Comparison of ENCODE assay signal across 19 cellular contexts in genomic region chr6:163387317-163387716, GRCh38. TPM values are rescaled to one million over a fixed set of nuclear protein-coding genes. Genes with fewer than 3 reads are reported as not detected.
DNase-seq lines count a peak whose midpoint lies in the region; ATAC-seq, FAIRE-seq and TF ChIP-seq lines count a peak whose summit lies in the region.
"Had no signal": no experiment of that assay in that cellular context is flagged by ENCODE, and none has a peak within 500 bp of the region (broad histone marks: within the 10 kb centered on the region; RNA-seq: fewer than 3 reads in every experiment).

No MANE protein-coding gene starts in this region.

- H4K20me1 ChIP-seq in astrocyte (ENCODE audit: insufficient read depth, low read length) = no peaks in the 10 kb centered on the region

- H3K4me1 Mint-ChIP-seq in HFFc6 (ENCODE audit: low read depth) = peaks cover 40% of the 10 kb centered on the region
- peaks cover 14% of the 10 kb centered on the region for H3K4me1 Mint-ChIP-seq in astrocyte (ENCODE audit: low read depth, unreplicated experiment)

- DNase-seq in HFFc6 = no peak
- DNase-seq in astrocyte (ENCODE audit: low read depth) = no peak
- peak; percentile 14 for DNase-seq in fibroblast of the aortic adventitia (ENCODE audit: low read depth)
- peak; percentile 31 for DNase-seq in myocyte (ENCODE audit: low read depth)
- no peak for DNase-seq in activated CD4-positive, alpha-beta T cell treated with anti-CD3 and anti-CD28 coated beads for 4 hours
- DNase-seq in NCI-H1048 (lab: John Stamatoyannopoulos, UW) = no peak
- DNase-seq in NCI-H128 (lab: John Stamatoyannopoulos, UW; ENCODE audit: unreplicated experiment) = no peak
- DNase-seq: activated CD4-positive, CD25-positive, alpha-beta regulatory T cell; DND-41; effector CD4-positive, alpha-beta T cell; KG1; NCI-H1105; NCI-H2107; NCI-H526 treated with DMSO at 0.1 percent for 48 hours; ovary; PC-3; stimulated activated CD4-positive, alpha-beta T cell treated with anti-CD3 and anti-CD28 coated beads, Interleukin-4, amount 100 ng/mL, for 24 hours had no signal

- H3K4me3 Mint-ChIP-seq in HFFc6 = no peak overlapping the region
- no peak overlapping the region for H3K4me3 Mint-ChIP-seq in astrocyte (ENCODE audit: unreplicated experiment)

- no peak for FAIRE-seq in astrocyte (lab: Jason Lieb, UNC)

- H3K79me2 ChIP-seq in astrocyte (ENCODE audit: insufficient read depth, low read length) = no peaks in the 10 kb centered on the region

- no peak overlapping the region for H3K9ac ChIP-seq in astrocyte (ENCODE audit: low read length)

- H3K9me3 Mint-ChIP-seq in HFFc6 = no peaks in the 10 kb centered on the region; the same call in 1 of the 2 replicates
- no peaks in the 10 kb centered on the region for H3K9me3 Mint-ChIP-seq in astrocyte (ENCODE audit: unreplicated experiment)

- peaks cover 3% of the 10 kb centered on the region for H3K9me3 ChIP-seq in astrocyte (ENCODE audit: insufficient read depth, low read depth, low read length)
- H3K9me3 ChIP-seq: ovary had no signal

- no peaks in the 10 kb centered on the region for H3K27me3 ChIP-seq in astrocyte (ENCODE audit: insufficient read depth, low read length)
- H3K27me3 ChIP-seq: cardiac muscle cell, ovary had no signal

- no peak overlapping the region for H3K27ac ChIP-seq in astrocyte (ENCODE audit: low read depth, low read length)
- H3K27ac ChIP-seq: cardiac muscle cell, ovary had no signal

- H3K36me3 Mint-ChIP-seq in HFFc6 (ENCODE audit: low read depth) (no peaks in the 10 kb centered on the region), astrocyte (ENCODE audit: low read depth, unreplicated experiment) (no peaks in the 10 kb centered on the region)

- peak overlapping the region; percentile 30 for H2AFZ ChIP-seq in astrocyte (ENCODE audit: low read depth, low read length)

- H3K27me3 Mint-ChIP-seq in HFFc6 (ENCODE audit: insufficient read depth) (peaks cover 2% of the 10 kb centered on the region; the same call in 1 of the 2 replicates), astrocyte (ENCODE audit: low read depth, unreplicated experiment) (no peaks in the 10 kb centered on the region)

- ATAC-seq in HG02885 (IDR thresholded peaks at IDR 0.05; ENCODE audit: poor library complexity, unreplicated experiment) = no peak
- ATAC-seq: PC-3 had no signal

- no peak overlapping the region for H3K4me3 ChIP-seq in astrocyte (ENCODE audit: insufficient read depth, low read depth, low read length)
- no peak overlapping the region for H3K4me3 ChIP-seq in fibroblast of the aortic adventitia (ENCODE audit: low read depth, low read length)
- H3K4me3 ChIP-seq: cardiac muscle cell, ovary had no signal

- TF ChIP-seq CTCF in HFFc6 (IDR thresholded peaks at IDR 0.05) (no peak), astrocyte (IDR thresholded peaks at IDR 0.05; ENCODE audit: insufficient read depth, low read depth, low read length) (no peak), fibroblast of the aortic adventitia (IDR thresholded peaks at IDR 0.05; ENCODE audit: insufficient read depth, low read length) (no peak)

- peak overlapping the region; percentile 26; the same call in 1 of the 2 replicates for H3K27ac Mint-ChIP-seq in HFFc6
- peak overlapping the region; percentile 47 for H3K27ac Mint-ChIP-seq in astrocyte (ENCODE audit: unreplicated experiment)

- H3K4me1 ChIP-seq in astrocyte (ENCODE audit: insufficient read depth, low read length) = peaks cover 8% of the 10 kb centered on the region

- H3K36me3 ChIP-seq in astrocyte (ENCODE audit: insufficient read depth, low read length) = no peaks in the 10 kb centered on the region
- H3K36me3 ChIP-seq: cardiac muscle cell, ovary had no signal

- no peak overlapping the region for H3K4me2 ChIP-seq in astrocyte (ENCODE audit: low read length)

RNA-seq across cellular contexts. Expression of gene QKI, which starts 27.2 kb away (rescaled TPM):
- total RNA-seq in HFFc6 (2021; fragmentation: NEBNext Ultra II Directional; extraction: Animal tissue kit (Norgen Biotek cat#: 25700)) = 10 to 100 TPM; 71.3 to 90.5 (median 85.1) TPM
- total RNA-seq in astrocyte = 202 and 204 TPM in 2 replicates
- total RNA-seq in fibroblast of the aortic adventitia (ENCODE audit: low replicate concordance) = 125 and 145 TPM in 2 replicates
- total RNA-seq in myocyte = 289 and 423 TPM in 2 replicates
- polyA plus RNA-seq in myocyte (2012) = 102 TPM

Comparison
In these comparisons a context has a peak if more than half of its experiments do, and no peak if none do; other contexts are left out.
1. DNase-seq: peak in fibroblast of the aortic adventitia (single experiment) and myocyte (single experiment); none in HFFc6 (single experiment), astrocyte (single experiment), activated CD4-positive, alpha-beta T cell treated with anti-CD3 and anti-CD28 coated beads for 4 hours (0 of 2), NCI-H1048 (single experiment) and NCI-H128 (single experiment).